In genomic region chr7:7318610-7319009, GRCh38 we compare ENCODE assay signal across 26 cellular contexts.
"Had no signal": no experiment of that assay in that cellular context is flagged by ENCODE, and none has a peak within 500 bp of the region (broad histone marks: within the 10 kb centered on the region; RNA-seq: fewer than 3 reads in every experiment).

No MANE protein-coding gene starts in this region.

- H3K36me3 Mint-ChIP-seq: naive thymus-derived CD4-positive, alpha-beta T cell; natural killer cell; neural progenitor cell; stimulated activated memory B cell treated with anti-CD40 and anti-IgM and Interleukin-4, amounts not matched to agents 10 μg/mL and 1 μg/mL and 100 μg/mL, for 72 hours had no signal

- H3K27ac Mint-ChIP-seq: naive thymus-derived CD4-positive, alpha-beta T cell; natural killer cell; nephron; neural progenitor cell; stimulated activated memory B cell treated with anti-CD40 and anti-IgM and Interleukin-4, amounts not matched to agents 10 μg/mL and 1 μg/mL and 100 μg/mL, for 72 hours; stimulated activated naive CD8-positive, alpha-beta T cell treated with anti-CD3 and anti-CD28 coated beads, Interleukin-15, amount 100 ng/mL, for 72 hours had no signal

- H3K4me2 ChIP-seq: neural progenitor cell had no signal

- H3K27me3 ChIP-seq: neural progenitor cell, ovary, right lobe of liver, sigmoid colon, suprapubic skin, testis, tibial artery, transverse colon, upper lobe of left lung, vagina had no signal

- FAIRE-seq: small intestine had no signal

- H3K27me3 Mint-ChIP-seq: stimulated activated memory B cell treated with anti-CD40 and anti-IgM and Interleukin-4, amounts not matched to agents 10 μg/mL and 1 μg/mL and 100 μg/mL, for 72 hours; stimulated activated naive CD8-positive, alpha-beta T cell treated with anti-CD3 and anti-CD28 coated beads, Interleukin-15, amount 100 ng/mL, for 72 hours had no signal

- H3K36me3 ChIP-seq: neural progenitor cell, ovary, prostate gland, right lobe of liver, sigmoid colon, suprapubic skin, tibial artery, transverse colon, upper lobe of left lung, vagina had no signal

- H3K9me3 ChIP-seq: ovary, prostate gland, right lobe of liver, sigmoid colon, suprapubic skin, testis, tibial artery, transverse colon, upper lobe of left lung, vagina had no signal

- H2AFZ ChIP-seq: neural progenitor cell had no signal

- H3K9me3 Mint-ChIP-seq: natural killer cell; nephron; neural progenitor cell; stimulated activated memory B cell treated with anti-CD40 and anti-IgM and Interleukin-4, amounts not matched to agents 10 μg/mL and 1 μg/mL and 100 μg/mL, for 72 hours; stimulated activated naive CD8-positive, alpha-beta T cell treated with anti-CD3 and anti-CD28 coated beads, Interleukin-15, amount 100 ng/mL, for 72 hours had no signal

- H3K4me1 ChIP-seq: neural progenitor cell, prostate gland, right lobe of liver, sigmoid colon, testis, tibial artery, transverse colon, upper lobe of left lung had no signal

- DNase-seq: naive thymus-derived CD4-positive, alpha-beta T cell; natural killer cell; occipital lobe; ovary; right cardiac atrium; right lobe of liver; sigmoid colon; small intestine; stimulated activated CD4-positive, alpha-beta T cell treated with anti-CD3 and anti-CD28 coated beads, Interleukin-15, amount 100 ng/mL, for 24 hours; stimulated activated CD4-positive, alpha-beta T cell treated with anti-CD3 and anti-CD28 coated beads, Interleukin-2, amount 100 ng/mL, for 24 hours; stimulated activated CD4-positive, alpha-beta T cell treated with anti-CD3 and anti-CD28 coated beads, Interleukin-2, amount 100 ng/mL, for 48 hours; stimulated activated CD4-positive, alpha-beta T cell treated with anti-CD3 and anti-CD28 coated beads, Interleukin-4, amount 100 ng/mL, for 24 hours; stimulated activated naive CD4-positive, alpha-beta T cell; stimulated activated naive CD8-positive, alpha-beta T cell treated with anti-CD3 and anti-CD28 coated beads, Interleukin-15, amount 100 ng/mL, for 72 hours; stimulated activated naive CD8-positive, alpha-beta T cell treated with anti-CD3 and anti-CD28 coated beads, Interleukin-15, Interleukin-2, amounts not matched to agents 100 U/mL and 50 U/mL, for 24 hours; substantia nigra; testis; tibial artery; transverse colon; upper lobe of left lung had no signal

- H3K27ac ChIP-seq: neural progenitor cell, ovary, prostate gland, right lobe of liver, sigmoid colon, suprapubic skin, testis, tibial artery, transverse colon, upper lobe of left lung, vagina had no signal

- H3K9ac ChIP-seq: neural progenitor cell had no signal

- H3K4me3 ChIP-seq: neural progenitor cell, ovary, prostate gland, right lobe of liver, sigmoid colon, suprapubic skin, testis, tibial artery, transverse colon, upper lobe of left lung, vagina had no signal

- H3K4me1 Mint-ChIP-seq: naive thymus-derived CD4-positive, alpha-beta T cell; natural killer cell; stimulated activated naive CD8-positive, alpha-beta T cell treated with anti-CD3 and anti-CD28 coated beads, Interleukin-15, amount 100 ng/mL, for 72 hours had no signal

- H3K4me3 Mint-ChIP-seq: naive thymus-derived CD4-positive, alpha-beta T cell; natural killer cell; nephron; neural progenitor cell; stimulated activated memory B cell treated with anti-CD40 and anti-IgM and Interleukin-4, amounts not matched to agents 10 μg/mL and 1 μg/mL and 100 μg/mL, for 72 hours; stimulated activated naive CD8-positive, alpha-beta T cell treated with anti-CD3 and anti-CD28 coated beads, Interleukin-15, amount 100 ng/mL, for 72 hours had no signal
